ENCODE assay signal across 19 cellular contexts in the genomic region with DNA sequence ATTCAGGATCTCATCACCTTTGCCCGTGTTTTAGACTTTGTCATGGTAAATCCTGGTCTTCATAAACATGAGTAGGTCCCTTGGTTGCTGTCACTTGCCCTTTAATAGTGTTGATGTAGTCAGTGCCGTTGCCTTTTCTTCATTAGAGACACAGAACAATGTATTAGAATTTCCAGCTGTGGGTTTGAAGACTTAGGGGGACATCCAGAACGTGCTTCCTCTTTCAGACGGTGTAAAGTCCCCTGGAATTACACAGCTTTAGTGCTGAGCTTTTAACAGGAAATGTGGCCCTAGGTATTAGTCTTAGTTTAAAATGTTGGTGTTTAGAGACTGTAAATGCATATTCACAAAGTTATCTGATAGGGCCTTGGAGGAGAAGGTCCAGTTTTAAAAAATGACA. TPM values are rescaled to one million over a fixed set of nuclear protein-coding genes. Genes with fewer than 3 reads are reported as not detected.
DNase-seq lines count a peak whose midpoint lies in the region; ATAC-seq lines count a peak whose summit lies in the region.
"Had no signal": no experiment of that assay in that cellular context is flagged by ENCODE, and none has a peak within 500 bp of the region (broad histone marks: within the 10 kb centered on the region; RNA-seq: fewer than 3 reads in every experiment).

No MANE protein-coding gene starts in this region.

- no peaks in the 10 kb centered on the region for H3K9me3 Mint-ChIP-seq in stimulated activated naive CD8-positive, alpha-beta T cell treated with anti-CD3 and anti-CD28 coated beads, Interleukin-15, amount 100 ng/mL, for 72 hours

- no peak for DNase-seq in stimulated activated naive CD8-positive, alpha-beta T cell treated with anti-CD3 and anti-CD28 coated beads, Interleukin-15, Interleukin-2, amounts not matched to agents 100 U/mL and 50 U/mL, for 24 hours
- DNase-seq in stimulated activated naive CD8-positive, alpha-beta T cell treated with anti-CD3 and anti-CD28 coated beads, Interleukin-15, amount 100 ng/mL, for 72 hours = no peak
- DNase-seq in T-helper 17 cell (no peak), globus pallidus (ENCODE audit: low spot score) (no peak)
- no peak for DNase-seq in activated effector memory CD4-positive, alpha-beta T cell treated with Interleukin-2 at 50 U/mL for 16 hours
- DNase-seq: activated CD4-positive, alpha-beta T cell treated with anti-CD3 and anti-CD28 coated beads for 4 hours; activated gamma-delta T cell; effector CD4-positive, alpha-beta T cell; foreskin fibroblast; midbrain; NCI-H1694 treated with DMSO at 0.1 percent for 48 hours; NCI-H524; psoas muscle; T-helper 1 cell; upper lobe of left lung had no signal

- H3K36me3 Mint-ChIP-seq in T-helper 17 cell (ENCODE audit: low read depth) = peaks cover 2% of the 10 kb centered on the region

- H3K27ac Mint-ChIP-seq in stimulated activated naive CD8-positive, alpha-beta T cell treated with anti-CD3 and anti-CD28 coated beads, Interleukin-15, amount 100 ng/mL, for 72 hours = peak overlapping the region in 1 of 2 donors; percentile 30
- no peak overlapping the region for H3K27ac Mint-ChIP-seq in T-helper 17 cell

- peaks cover 10% of the 10 kb centered on the region for H3K4me1 Mint-ChIP-seq in stimulated activated naive CD8-positive, alpha-beta T cell treated with anti-CD3 and anti-CD28 coated beads, Interleukin-15, amount 100 ng/mL, for 72 hours
- H3K4me1 Mint-ChIP-seq in T-helper 17 cell = peaks cover 5% of the 10 kb centered on the region

- no peaks in the 10 kb centered on the region for H3K27me3 Mint-ChIP-seq in stimulated activated naive CD8-positive, alpha-beta T cell treated with anti-CD3 and anti-CD28 coated beads, Interleukin-15, amount 100 ng/mL, for 72 hours
- no peaks in the 10 kb centered on the region for H3K27me3 Mint-ChIP-seq in T-helper 17 cell

- H3K9me3 ChIP-seq in T-helper 17 cell (ENCODE audit: control insufficient read depth, low read length, poor library complexity, severe bottlenecking) = no peaks in the 10 kb centered on the region
- H3K9me3 ChIP-seq: breast epithelium, psoas muscle, upper lobe of left lung had no signal

- H3K4me3 Mint-ChIP-seq in stimulated activated naive CD8-positive, alpha-beta T cell treated with anti-CD3 and anti-CD28 coated beads, Interleukin-15, amount 100 ng/mL, for 72 hours = no peak overlapping the region
- H3K4me3 Mint-ChIP-seq in T-helper 17 cell = no peak overlapping the region

- peak; percentile 59 for ATAC-seq in stimulated activated naive CD8-positive, alpha-beta T cell treated with anti-CD3 and anti-CD28 coated beads, Interleukin-15, Interleukin-2, amounts not matched to agents 100 U/mL and 50 U/mL, for 24 hours
- ATAC-seq in stimulated activated naive CD8-positive, alpha-beta T cell treated with anti-CD3 and anti-CD28 coated beads, Interleukin-15, amount 100 ng/mL, for 72 hours = no peak
- ATAC-seq in GM21737 (IDR thresholded peaks at IDR 0.05; ENCODE audit: unreplicated experiment) (peak; percentile 55), T-helper 17 cell (peak; percentile 47), GM18519 (IDR thresholded peaks at IDR 0.05; ENCODE audit: low FRiP score, unreplicated experiment) (no peak), GM18517 (IDR thresholded peaks at IDR 0.05; ENCODE audit: unreplicated experiment) (no peak)
- ATAC-seq: psoas muscle had no signal

RNA-seq across cellular contexts. Expression of gene LRCH3, which starts 8.8 kb away (rescaled TPM):
- total RNA-seq in T-helper 17 cell = 10 to 100 TPM; 48.6 to 56.8 TPM

RNA-seq across cellular contexts. Expression of gene FYTTD1, which starts 32.5 kb away (rescaled TPM):
- total RNA-seq in T-helper 17 cell = 10 to 100 TPM; 52.0 to 67.1 TPM

RNA-seq across cellular contexts. Expression of gene RUBCN, which starts 45.5 kb away (rescaled TPM):
- total RNA-seq in T-helper 17 cell = 10 to 100 TPM; 40.2 to 41.7 TPM

Comparison
In these comparisons a context has a peak if more than half of its experiments do, and no peak if none do; other contexts are left out.
1. ATAC-seq: peak in stimulated activated naive CD8-positive, alpha-beta T cell treated with anti-CD3 and anti-CD28 coated beads, Interleukin-15, Interleukin-2, amounts not matched to agents 100 U/mL and 50 U/mL, for 24 hours (single experiment), GM21737 (single experiment) and T-helper 17 cell (single experiment); none in stimulated activated naive CD8-positive, alpha-beta T cell treated with anti-CD3 and anti-CD28 coated beads, Interleukin-15, amount 100 ng/mL, for 72 hours (single experiment), GM18519 (single experiment) and GM18517 (single experiment).